Comparison of ENCODE assay signal across 2 cellular contexts in the genomic region with DNA sequence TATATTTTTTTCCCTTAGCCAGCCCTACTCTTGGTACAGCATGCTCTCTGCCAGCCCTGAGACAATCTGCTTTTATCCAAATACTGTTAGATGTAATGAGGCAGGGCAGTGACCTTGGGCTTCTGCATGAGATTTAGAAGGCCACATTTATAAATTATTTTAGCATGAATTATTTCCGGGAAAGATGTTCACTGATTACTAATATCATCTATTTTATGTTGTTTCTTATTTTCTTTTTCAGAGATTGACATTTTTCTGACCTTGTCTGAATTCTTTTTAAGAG.
TF ChIP-seq lines count a peak whose summit lies in the region.

No MANE protein-coding gene starts in this region.

TF ChIP-seq in liver, 16 proteins besides CTCF, POLR2A, EP300 and RAD21 (continued from another document):
- TF ChIP-seq, protein P1, sequence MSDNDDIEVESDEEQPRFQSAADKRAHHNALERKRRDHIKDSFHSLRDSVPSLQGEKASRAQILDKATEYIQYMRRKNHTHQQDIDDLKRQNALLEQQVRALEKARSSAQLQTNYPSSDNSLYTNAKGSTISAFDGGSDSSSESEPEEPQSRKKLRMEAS (IDR thresholded peaks at IDR 0.05): no peak
- TF ChIP-seq, protein P2, sequence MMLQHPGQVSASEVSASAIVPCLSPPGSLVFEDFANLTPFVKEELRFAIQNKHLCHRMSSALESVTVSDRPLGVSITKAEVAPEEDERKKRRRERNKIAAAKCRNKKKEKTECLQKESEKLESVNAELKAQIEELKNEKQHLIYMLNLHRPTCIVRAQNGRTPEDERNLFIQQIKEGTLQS (IDR thresholded peaks at IDR 0.05): no peak
- TF ChIP-seq TAF1 (conservative IDR thresholded peaks at IDR 0.05): no peak
TF ChIP-seq in liver: peak in this region for 0.

TF ChIP-seq in HepG2, 621 proteins besides CTCF, POLR2A, EP300 and RAD21 (continued from another document):
- TF ChIP-seq, protein P3, sequence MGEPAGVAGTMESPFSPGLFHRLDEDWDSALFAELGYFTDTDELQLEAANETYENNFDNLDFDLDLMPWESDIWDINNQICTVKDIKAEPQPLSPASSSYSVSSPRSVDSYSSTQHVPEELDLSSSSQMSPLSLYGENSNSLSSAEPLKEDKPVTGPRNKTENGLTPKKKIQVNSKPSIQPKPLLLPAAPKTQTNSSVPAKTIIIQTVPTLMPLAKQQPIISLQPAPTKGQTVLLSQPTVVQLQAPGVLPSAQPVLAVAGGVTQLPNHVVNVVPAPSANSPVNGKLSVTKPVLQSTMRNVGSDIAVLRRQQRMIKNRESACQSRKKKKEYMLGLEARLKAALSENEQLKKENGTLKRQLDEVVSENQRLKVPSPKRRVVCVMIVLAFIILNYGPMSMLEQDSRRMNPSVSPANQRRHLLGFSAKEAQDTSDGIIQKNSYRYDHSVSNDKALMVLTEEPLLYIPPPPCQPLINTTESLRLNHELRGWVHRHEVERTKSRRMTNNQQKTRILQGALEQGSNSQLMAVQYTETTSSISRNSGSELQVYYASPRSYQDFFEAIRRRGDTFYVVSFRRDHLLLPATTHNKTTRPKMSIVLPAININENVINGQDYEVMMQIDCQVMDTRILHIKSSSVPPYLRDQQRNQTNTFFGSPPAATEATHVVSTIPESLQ (CRISPR knock-in tag; conservative IDR thresholded peaks at IDR 0.05): no peak
- TF ChIP-seq GPN1 (CRISPR knock-in tag; IDR thresholded peaks at IDR 0.05; ENCODE audit: borderline replicate concordance) (no peak), NCOA1 (CRISPR knock-in tag; IDR thresholded peaks at IDR 0.05) (no peak), HIVEP1 (CRISPR knock-in tag; IDR thresholded peaks at IDR 0.05) (no peak)
